In the genomic region with DNA sequence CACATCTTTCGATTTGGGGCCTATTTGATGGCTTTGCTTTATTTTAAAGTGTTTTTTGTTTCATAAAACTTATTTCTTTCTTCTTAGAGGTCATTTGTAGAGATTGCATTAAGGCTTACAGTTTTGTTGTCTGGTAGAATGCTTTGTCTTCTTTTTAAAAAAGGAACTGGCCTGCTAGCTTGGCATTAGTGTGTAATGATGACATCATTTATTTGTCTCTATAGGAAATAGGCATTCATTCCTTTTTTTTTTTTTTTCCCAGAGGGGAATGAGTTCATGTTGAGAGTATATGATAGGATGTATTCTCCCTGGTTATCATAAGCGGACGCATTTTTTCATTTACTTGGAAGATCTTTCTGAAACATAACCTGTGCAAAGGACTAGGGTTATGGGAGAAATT, we compare ENCODE assay signal across 1 cellular context.
TF ChIP-seq lines count a peak whose summit lies in the region.

No MANE protein-coding gene starts in this region.

TF ChIP-seq in HEK293, 187 proteins besides CTCF, POLR2A, EP300 and RAD21 (continued from another document):
- TF ChIP-seq ZNF248 (tag by site-specific recombination; IDR thresholded peaks at IDR 0.05) (no peak), ZNF394 (tag by site-specific recombination; IDR thresholded peaks at IDR 0.05; ENCODE audit: borderline replicate concordance) (no peak), ZFP37 (tag by site-specific recombination; IDR thresholded peaks at IDR 0.05) (no peak), GLIS1 (tag by site-specific recombination; IDR thresholded peaks at IDR 0.05) (no peak), ZNF146 (tag by site-specific recombination; IDR thresholded peaks at IDR 0.05) (no peak), ZNF629 (tag by site-specific recombination; IDR thresholded peaks at IDR 0.05) (peak; percentile 77)
- TF ChIP-seq, protein P1, sequence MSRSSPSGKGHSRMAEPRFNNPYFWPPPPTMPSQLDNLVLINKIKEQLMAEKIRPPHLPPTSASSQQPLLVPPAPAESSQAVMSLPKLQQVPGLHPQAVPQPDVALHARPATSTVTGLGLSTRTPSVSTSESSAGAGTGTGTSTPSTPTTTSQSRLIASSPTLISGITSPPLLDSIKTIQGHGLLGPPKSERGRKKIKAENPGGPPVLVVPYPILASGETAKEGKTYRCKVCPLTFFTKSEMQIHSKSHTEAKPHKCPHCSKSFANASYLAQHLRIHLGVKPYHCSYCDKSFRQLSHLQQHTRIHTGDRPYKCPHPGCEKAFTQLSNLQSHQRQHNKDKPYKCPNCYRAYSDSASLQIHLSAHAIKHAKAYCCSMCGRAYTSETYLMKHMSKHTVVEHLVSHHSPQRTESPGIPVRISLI (tag by site-specific recombination; IDR thresholded peaks at IDR 0.05): peak; percentile 20; the same call in 1 of the 2 replicates
- TF ChIP-seq, protein P2, sequence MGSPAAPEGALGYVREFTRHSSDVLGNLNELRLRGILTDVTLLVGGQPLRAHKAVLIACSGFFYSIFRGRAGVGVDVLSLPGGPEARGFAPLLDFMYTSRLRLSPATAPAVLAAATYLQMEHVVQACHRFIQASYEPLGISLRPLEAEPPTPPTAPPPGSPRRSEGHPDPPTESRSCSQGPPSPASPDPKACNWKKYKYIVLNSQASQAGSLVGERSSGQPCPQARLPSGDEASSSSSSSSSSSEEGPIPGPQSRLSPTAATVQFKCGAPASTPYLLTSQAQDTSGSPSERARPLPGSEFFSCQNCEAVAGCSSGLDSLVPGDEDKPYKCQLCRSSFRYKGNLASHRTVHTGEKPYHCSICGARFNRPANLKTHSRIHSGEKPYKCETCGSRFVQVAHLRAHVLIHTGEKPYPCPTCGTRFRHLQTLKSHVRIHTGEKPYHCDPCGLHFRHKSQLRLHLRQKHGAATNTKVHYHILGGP (tag by site-specific recombination; IDR thresholded peaks at IDR 0.05): no peak
